1 cellular context compared by ENCODE assay signal in genomic region chr9:111348821-111349271, GRCh38.
TF ChIP-seq lines count a peak whose summit lies in the region.

No MANE protein-coding gene starts in this region.

TF ChIP-seq in HepG2, 621 proteins besides CTCF, POLR2A, EP300 and RAD21 (continued from another document and continues in another):
- TF ChIP-seq ZNF878 (CRISPR knock-in tag; IDR thresholded peaks at IDR 0.05) (0 out of 2 replicates have a peak, but pooled peaks have one; percentile 31), MIXL1 (CRISPR knock-in tag; IDR thresholded peaks at IDR 0.05) (peak; percentile 100), SIX1 (CRISPR knock-in tag; IDR thresholded peaks at IDR 0.05; ENCODE audit: borderline replicate concordance) (peak; percentile 87; the same call in 1 of the 2 replicates), MXD4 (CRISPR knock-in tag; IDR thresholded peaks at IDR 0.05) (peak; percentile 50; the same call in 1 of the 2 replicates), TCF7 (IDR thresholded peaks at IDR 0.05; ENCODE audit: low read depth) (peak; percentile 70), CBFB (CRISPR knock-in tag; IDR thresholded peaks at IDR 0.05) (0 out of 2 replicates have a peak, but pooled peaks have one; percentile 40), ZBTB8A (CRISPR knock-in tag; IDR thresholded peaks at IDR 0.05; ENCODE audit: borderline replicate concordance, low read depth) (no peak), MYC (CRISPR knock-in tag; IDR thresholded peaks at IDR 0.05; ENCODE audit: borderline replicate concordance) (no peak), ISL2 (CRISPR knock-in tag; IDR thresholded peaks at IDR 0.05) (peak; percentile 93), ZNF512B (CRISPR knock-in tag; IDR thresholded peaks at IDR 0.05; ENCODE audit: borderline replicate concordance) (peak; percentile 82; the same call in 1 of the 2 replicates), ZNF280D (CRISPR knock-in tag; IDR thresholded peaks at IDR 0.05) (0 out of 2 replicates have a peak, but pooled peaks have one; percentile 42), ZNF574 (CRISPR knock-in tag; IDR thresholded peaks at IDR 0.05) (no peak), GFI1 (CRISPR knock-in tag; IDR thresholded peaks at IDR 0.05; ENCODE audit: borderline replicate concordance) (peak; percentile 100), NR2F6 (IDR thresholded peaks at IDR 0.05) (peak; percentile 97), NR2F6 (CRISPR knock-in tag; IDR thresholded peaks at IDR 0.05) (peak; percentile 97), NFYC (CRISPR knock-in tag; IDR thresholded peaks at IDR 0.05) (peak; percentile 21; the same call in 1 of the 2 replicates), DPF2 (CRISPR knock-in tag; IDR thresholded peaks at IDR 0.05; ENCODE audit: borderline replicate concordance, low read depth) (peak; percentile 67; the same call in 1 of the 2 replicates), HDAC2 (CRISPR knock-in tag; IDR thresholded peaks at IDR 0.05) (peak; percentile 99), ZNF451 (CRISPR knock-in tag; IDR thresholded peaks at IDR 0.05) (no peak), GATAD1 (CRISPR knock-in tag; IDR thresholded peaks at IDR 0.05) (0 out of 2 replicates have a peak, but pooled peaks have one; percentile 19), CREB1 (IDR thresholded peaks at IDR 0.05) (no peak), CREB1 (CRISPR knock-in tag; IDR thresholded peaks at IDR 0.05) (peak; percentile 74), NFE2 (CRISPR knock-in tag; IDR thresholded peaks at IDR 0.05) (no peak), MEIS2 (CRISPR knock-in tag; IDR thresholded peaks at IDR 0.05) (peak; percentile 69; the same call in 1 of the 2 replicates), ZHX2 (IDR thresholded peaks at IDR 0.05; ENCODE audit: low read depth) (0 out of 2 replicates have a peak, but pooled peaks have one; percentile 23), ZHX2 (CRISPR knock-in tag; IDR thresholded peaks at IDR 0.05; ENCODE audit: borderline replicate concordance) (no peak), ZGPAT (CRISPR knock-in tag; IDR thresholded peaks at IDR 0.05) (peak; percentile 82), TBX2 (CRISPR knock-in tag; IDR thresholded peaks at IDR 0.05; ENCODE audit: borderline replicate concordance) (peak; percentile 73), MXI1 (IDR thresholded peaks at IDR 0.05; ENCODE audit: borderline replicate concordance, low read depth, low read length) (peak; percentile 29; the same call in 1 of the 3 replicates), HNF4A (CRISPR knock-in tag; IDR thresholded peaks at IDR 0.05) (peak; percentile 76), ZNF569 (CRISPR knock-in tag; IDR thresholded peaks at IDR 0.05; ENCODE audit: borderline replicate concordance) (no peak), ZNF441 (CRISPR knock-in tag; IDR thresholded peaks at IDR 0.05; ENCODE audit: borderline replicate concordance) (no peak), GATAD2A (CRISPR knock-in tag; IDR thresholded peaks at IDR 0.05) (peak; percentile 93), MAFF (IDR thresholded peaks at IDR 0.05; ENCODE audit: low read depth, low read length) (peak; percentile 41; the same call in 1 of the 2 replicates), FOXA1 (IDR thresholded peaks at IDR 0.05) (peak; percentile 93), FOXA1 (CRISPR knock-in tag; IDR thresholded peaks at IDR 0.05) (peak; percentile 99), SIX4 (CRISPR knock-in tag; IDR thresholded peaks at IDR 0.05) (peak; percentile 67; the same call in 1 of the 2 replicates), PRDM4 (CRISPR knock-in tag; IDR thresholded peaks at IDR 0.05; ENCODE audit: borderline replicate concordance) (no peak), SAP130 (CRISPR knock-in tag; IDR thresholded peaks at IDR 0.05; ENCODE audit: low read depth) (peak; percentile 78), NCOA2 (CRISPR knock-in tag; IDR thresholded peaks at IDR 0.05) (peak; percentile 83), PATZ1 (CRISPR knock-in tag; IDR thresholded peaks at IDR 0.05) (peak; percentile 55; the same call in 1 of the 2 replicates)
